Comparison of ENCODE assay signal across 8 cellular contexts in genomic region chr6:6749791-6750434, GRCh38.
A peak's percentile ranks its signal among the peaks of the same experiment; 100 is the strongest.
DNase-seq lines count a peak whose midpoint lies in the region; ATAC-seq and TF ChIP-seq lines count a peak whose summit lies in the region.

No MANE protein-coding gene starts in this region.

- H3K4me1 ChIP-seq in esophagus squamous epithelium = peaks cover 23 to 42% (median 29%) of the 10 kb centered on the region in 3 donors
- peaks cover 46% of the 10 kb centered on the region for H3K4me1 ChIP-seq in testis

- intact Hi-C loops in activated CD4-positive, alpha-beta T cell treated with anti-CD3 and anti-CD28 coated beads, Interleukin-2, amount 10 ng/mL, durations not matched to agents 24 days and 14 days (cut with micrococcal nuclease) = loop anchor here (2.0 to 5.0 kb wide), 2 partner anchors 49 to 167 kb away; no protein-coding TSS in a partner anchor
- intact Hi-C loops in esophagus squamous epithelium (cut with DNase I) = no loop called here
- intact Hi-C loops in natural killer cell (cut with micrococcal nuclease) = no loop called here
- intact Hi-C loops in testis (cut with DNase I; ENCODE audit: low total_unique reads) = no loop called here

- DNase-seq in AG08396 (ENCODE audit: low spot score) (peak; percentile 92), HuH-7.5 (ENCODE audit: low spot score) (peak; percentile 35), esophagus squamous epithelium (lab: John Stamatoyannopoulos, UW) (no peak), natural killer cell (no peak), testis (peak; percentile 84), NCI-H2081 (lab: John Stamatoyannopoulos, UW) (no peak)
- DNase-seq in activated CD4-positive, alpha-beta T cell treated with anti-CD3 and anti-CD28 coated beads, Interleukin-2, amount 10 ng/mL, durations not matched to agents 24 days and 14 days = peak; percentile 84

- H3K36me3 Mint-ChIP-seq in activated CD4-positive, alpha-beta T cell treated with anti-CD3 and anti-CD28 coated beads, Interleukin-2, amount 10 ng/mL, durations not matched to agents 24 days and 14 days (ENCODE audit: low read depth) = no peaks in the 10 kb centered on the region
- H3K36me3 Mint-ChIP-seq in natural killer cell = no peaks in the 10 kb centered on the region

- H3K9me3 Mint-ChIP-seq in activated CD4-positive, alpha-beta T cell treated with anti-CD3 and anti-CD28 coated beads, Interleukin-2, amount 10 ng/mL, durations not matched to agents 24 days and 14 days = no peaks in the 10 kb centered on the region
- H3K9me3 Mint-ChIP-seq in natural killer cell = no peaks in the 10 kb centered on the region

- peaks cover 26% of the 10 kb centered on the region for H3K4me1 Mint-ChIP-seq in activated CD4-positive, alpha-beta T cell treated with anti-CD3 and anti-CD28 coated beads, Interleukin-2, amount 10 ng/mL, durations not matched to agents 24 days and 14 days
- H3K4me1 Mint-ChIP-seq in natural killer cell = no peaks in the 10 kb centered on the region

- WGBS in esophagus squamous epithelium, 2 donors = 21 to 29% methylated on average over 9 to 10 of the region's 16 CpGs
- 22 to 23% methylated on average over 14 to 16 of the region's 16 CpGs for WGBS in testis, 2 donors

- peak overlapping the region; percentile 63 for H3K27ac Mint-ChIP-seq in activated CD4-positive, alpha-beta T cell treated with anti-CD3 and anti-CD28 coated beads, Interleukin-2, amount 10 ng/mL, durations not matched to agents 24 days and 14 days
- H3K27ac Mint-ChIP-seq in natural killer cell = no peak overlapping the region

- no peak for TF ChIP-seq POLR2A in esophagus squamous epithelium (IDR thresholded peaks at IDR 0.05)
- TF ChIP-seq POLR2A in testis (IDR thresholded peaks at IDR 0.05) = no peak

- peak overlapping the region; percentile 78 for H3K4me3 Mint-ChIP-seq in activated CD4-positive, alpha-beta T cell treated with anti-CD3 and anti-CD28 coated beads, Interleukin-2, amount 10 ng/mL, durations not matched to agents 24 days and 14 days
- no peak overlapping the region for H3K4me3 Mint-ChIP-seq in natural killer cell

- no peaks in the 10 kb centered on the region for H3K27me3 ChIP-seq in esophagus squamous epithelium
- H3K27me3 ChIP-seq in testis = no peaks in the 10 kb centered on the region

- H3K4me3 ChIP-seq in esophagus squamous epithelium = peak overlapping the region in 1 of 4 donors; percentile 40
- H3K4me3 ChIP-seq in testis = no peak overlapping the region

- H3K36me3 ChIP-seq in esophagus squamous epithelium = no peaks in the 10 kb centered on the region
- no peaks in the 10 kb centered on the region for H3K36me3 ChIP-seq in testis (ENCODE audit: low read depth, missing control alignments)

- H3K27ac ChIP-seq in esophagus squamous epithelium (peak overlapping the region; percentile 30 to 73 (median 62)), testis (peak overlapping the region; percentile 74 to 87)

- H3K9me3 ChIP-seq in esophagus squamous epithelium = no peaks in the 10 kb centered on the region
- H3K9me3 ChIP-seq in testis = no peaks in the 10 kb centered on the region

- ATAC-seq in natural killer cell (peak in 2 of 3 donors; percentile 33 to 58), SK-N-SH treated with all-trans-retinoic acid at 6 μM for 48 hours (no peak)

- H3K27me3 Mint-ChIP-seq in activated CD4-positive, alpha-beta T cell treated with anti-CD3 and anti-CD28 coated beads, Interleukin-2, amount 10 ng/mL, durations not matched to agents 24 days and 14 days = peaks cover 10% of the 10 kb centered on the region
- H3K27me3 Mint-ChIP-seq in natural killer cell (ENCODE audit: low read depth in 2 of 2) = peaks cover 0 to 10% of the 10 kb centered on the region in 2 donors

- TF ChIP-seq CTCF in esophagus squamous epithelium (IDR thresholded peaks at IDR 0.05) (peak in 1 of 6 experiments; percentile 7), natural killer cell (IDR thresholded peaks at IDR 0.05) (no peak), testis (IDR thresholded peaks at IDR 0.05) (no peak)

TF ChIP-seq in SK-N-SH treated with all-trans-retinoic acid at 6 μM for 48 hours, 23 proteins besides CTCF, POLR2A, EP300 and RAD21 (continues in another document):
- TF ChIP-seq ESRRG (CRISPR knock-in tag; IDR thresholded peaks at IDR 0.05) (no peak), TSHZ2 (CRISPR knock-in tag; IDR thresholded peaks at IDR 0.05) (no peak), ZFP30 (CRISPR knock-in tag; IDR thresholded peaks at IDR 0.05) (no peak), RARB (CRISPR knock-in tag; IDR thresholded peaks at IDR 0.05) (no peak), ZFP3 (CRISPR knock-in tag; IDR thresholded peaks at IDR 0.05) (no peak), ARNTL (CRISPR knock-in tag; IDR thresholded peaks at IDR 0.05; ENCODE audit: borderline replicate concordance, low read depth) (no peak), TOX (CRISPR knock-in tag; IDR thresholded peaks at IDR 0.05; ENCODE audit: borderline replicate concordance) (no peak), ISL1 (CRISPR knock-in tag; IDR thresholded peaks at IDR 0.05) (no peak), ZNF565 (CRISPR knock-in tag; conservative IDR thresholded peaks at IDR 0.05; ENCODE audit: low read depth) (no peak), TCF4 (CRISPR knock-in tag; IDR thresholded peaks at IDR 0.05; ENCODE audit: borderline replicate concordance) (no peak), ZNF70 (CRISPR knock-in tag; IDR thresholded peaks at IDR 0.05) (no peak), GLIS3 (CRISPR knock-in tag; IDR thresholded peaks at IDR 0.05) (no peak), CSDC2 (CRISPR knock-in tag; IDR thresholded peaks at IDR 0.05) (no peak), SNAI2 (CRISPR knock-in tag; IDR thresholded peaks at IDR 0.05) (no peak), ZC3H10 (CRISPR knock-in tag; IDR thresholded peaks at IDR 0.05) (no peak)
- TF ChIP-seq, protein P1, sequence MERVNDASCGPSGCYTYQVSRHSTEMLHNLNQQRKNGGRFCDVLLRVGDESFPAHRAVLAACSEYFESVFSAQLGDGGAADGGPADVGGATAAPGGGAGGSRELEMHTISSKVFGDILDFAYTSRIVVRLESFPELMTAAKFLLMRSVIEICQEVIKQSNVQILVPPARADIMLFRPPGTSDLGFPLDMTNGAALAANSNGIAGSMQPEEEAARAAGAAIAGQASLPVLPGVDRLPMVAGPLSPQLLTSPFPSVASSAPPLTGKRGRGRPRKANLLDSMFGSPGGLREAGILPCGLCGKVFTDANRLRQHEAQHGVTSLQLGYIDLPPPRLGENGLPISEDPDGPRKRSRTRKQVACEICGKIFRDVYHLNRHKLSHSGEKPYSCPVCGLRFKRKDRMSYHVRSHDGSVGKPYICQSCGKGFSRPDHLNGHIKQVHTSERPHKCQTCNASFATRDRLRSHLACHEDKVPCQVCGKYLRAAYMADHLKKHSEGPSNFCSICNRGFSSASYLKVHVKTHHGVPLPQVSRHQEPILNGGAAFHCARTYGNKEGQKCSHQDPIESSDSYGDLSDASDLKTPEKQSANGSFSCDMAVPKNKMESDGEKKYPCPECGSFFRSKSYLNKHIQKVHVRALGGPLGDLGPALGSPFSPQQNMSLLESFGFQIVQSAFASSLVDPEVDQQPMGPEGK (CRISPR knock-in tag; IDR thresholded peaks at IDR 0.05; ENCODE audit: borderline replicate concordance) = no peak
- TF ChIP-seq, protein P2, sequence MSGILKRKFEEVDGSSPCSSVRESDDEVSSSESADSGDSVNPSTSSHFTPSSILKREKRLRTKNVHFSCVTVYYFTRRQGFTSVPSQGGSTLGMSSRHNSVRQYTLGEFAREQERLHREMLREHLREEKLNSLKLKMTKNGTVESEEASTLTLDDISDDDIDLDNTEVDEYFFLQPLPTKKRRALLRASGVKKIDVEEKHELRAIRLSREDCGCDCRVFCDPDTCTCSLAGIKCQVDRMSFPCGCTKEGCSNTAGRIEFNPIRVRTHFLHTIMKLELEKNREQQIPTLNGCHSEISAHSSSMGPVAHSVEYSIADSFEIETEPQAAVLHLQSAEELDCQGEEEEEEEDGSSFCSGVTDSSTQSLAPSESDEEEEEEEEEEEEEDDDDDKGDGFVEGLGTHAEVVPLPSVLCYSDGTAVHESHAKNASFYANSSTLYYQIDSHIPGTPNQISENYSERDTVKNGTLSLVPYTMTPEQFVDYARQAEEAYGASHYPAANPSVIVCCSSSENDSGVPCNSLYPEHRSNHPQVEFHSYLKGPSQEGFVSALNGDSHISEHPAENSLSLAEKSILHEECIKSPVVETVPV (CRISPR knock-in tag; IDR thresholded peaks at IDR 0.05) = no peak
- TF ChIP-seq, protein P3, sequence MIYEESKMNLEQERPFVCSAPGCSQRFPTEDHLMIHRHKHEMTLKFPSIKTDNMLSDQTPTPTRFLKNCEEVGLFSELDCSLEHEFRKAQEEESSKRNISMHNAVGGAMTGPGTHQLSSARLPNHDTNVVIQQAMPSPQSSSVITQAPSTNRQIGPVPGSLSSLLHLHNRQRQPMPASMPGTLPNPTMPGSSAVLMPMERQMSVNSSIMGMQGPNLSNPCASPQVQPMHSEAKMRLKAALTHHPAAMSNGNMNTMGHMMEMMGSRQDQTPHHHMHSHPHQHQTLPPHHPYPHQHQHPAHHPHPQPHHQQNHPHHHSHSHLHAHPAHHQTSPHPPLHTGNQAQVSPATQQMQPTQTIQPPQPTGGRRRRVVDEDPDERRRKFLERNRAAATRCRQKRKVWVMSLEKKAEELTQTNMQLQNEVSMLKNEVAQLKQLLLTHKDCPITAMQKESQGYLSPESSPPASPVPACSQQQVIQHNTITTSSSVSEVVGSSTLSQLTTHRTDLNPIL (CRISPR knock-in tag; IDR thresholded peaks at IDR 0.05; ENCODE audit: low read depth) = no peak

Comparison
In these comparisons a context has a peak if more than half of its experiments do, and no peak if none do; other contexts are left out.
1. DNase-seq: peak in AG08396 (single experiment), HuH-7.5 (single experiment), activated CD4-positive, alpha-beta T cell treated with anti-CD3 and anti-CD28 coated beads, Interleukin-2, amount 10 ng/mL, durations not matched to agents 24 days and 14 days (single experiment) and testis (single experiment); none in esophagus squamous epithelium (single experiment), natural killer cell (single experiment) and NCI-H2081 (0 of 2).